Comparison of ENCODE assay signal across 7 cellular contexts in genomic region chr2:139609109-139609508, GRCh38.
"Had no signal": no experiment of that assay in that cellular context is flagged by ENCODE, and none has a peak within 500 bp of the region (broad histone marks: within the 10 kb centered on the region; RNA-seq: fewer than 3 reads in every experiment).

No MANE protein-coding gene starts in this region.

- FAIRE-seq: G401.6, GM12891, GM12892, GM18507, GM19239 had no signal

- DNase-seq: GDM1, GF-D8 had no signal
